ENCODE assay signal across 9 cellular contexts in the genomic region with DNA sequence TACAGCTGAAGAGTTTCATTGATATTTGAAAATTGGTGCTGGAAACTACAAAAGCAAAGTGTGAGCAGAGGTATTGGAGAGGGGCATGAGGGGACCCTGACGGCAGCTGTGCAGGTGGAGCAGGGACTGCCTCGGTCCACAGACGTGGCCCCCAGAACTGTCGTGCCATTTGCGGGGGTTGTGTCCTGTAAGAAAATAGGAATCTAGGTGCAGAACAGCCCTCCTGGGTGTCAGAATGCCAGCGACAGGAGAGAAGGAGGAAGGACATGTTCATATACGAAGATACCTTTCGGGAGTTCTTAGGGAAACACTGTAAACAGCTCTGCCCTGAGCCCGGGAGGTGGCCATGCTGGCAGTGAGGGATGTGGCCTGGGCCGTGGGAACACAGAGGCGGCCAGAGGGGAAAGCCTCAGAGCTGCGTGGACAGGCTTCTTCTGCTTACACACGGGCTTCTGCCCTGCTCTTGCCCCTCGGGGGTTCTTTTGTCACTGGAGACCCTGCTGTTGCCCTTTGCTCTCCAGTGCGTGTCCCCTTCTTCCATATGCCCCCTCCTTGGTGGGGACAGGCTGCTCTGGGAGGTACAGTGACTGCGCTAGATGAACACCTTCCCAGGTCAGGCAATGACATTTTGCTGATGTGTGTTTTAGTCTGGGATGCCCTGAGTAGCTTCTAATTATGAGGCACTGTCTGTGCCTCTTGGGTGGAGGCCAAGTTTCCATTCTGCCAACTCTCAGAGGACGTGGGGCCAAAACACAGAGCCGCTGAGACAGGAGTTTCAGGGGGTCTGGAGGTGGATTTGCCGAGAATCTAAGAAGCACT.
DNase-seq lines count a peak whose midpoint lies in the region; ATAC-seq and TF ChIP-seq lines count a peak whose summit lies in the region.
"Had no signal": no experiment of that assay in that cellular context is flagged by ENCODE, and none has a peak within 500 bp of the region (broad histone marks: within the 10 kb centered on the region; RNA-seq: fewer than 3 reads in every experiment).

No MANE protein-coding gene starts in this region.

- no peak overlapping the region for H2AFZ ChIP-seq in GM23338

- peak overlapping the region; percentile 63; the same call in 1 of the 2 replicates for H3K27ac Mint-ChIP-seq in GM23338
- no peak overlapping the region for H3K27ac Mint-ChIP-seq in activated CD8-positive, alpha-beta T cell treated with anti-CD3 and anti-CD28 coated beads for 36 hours

- no peak overlapping the region for H3K4me2 ChIP-seq in GM23338

- H3K27me3 Mint-ChIP-seq in GM23338 (ENCODE audit: insufficient read depth, low read depth, poor library complexity): peaks cover 11% of the 10 kb centered on the region
- H3K27me3 Mint-ChIP-seq in activated CD8-positive, alpha-beta T cell treated with anti-CD3 and anti-CD28 coated beads for 36 hours: no peaks in the 10 kb centered on the region

- intact Hi-C loops in Panc1 (cut with micrococcal nuclease; ENCODE audit: unreplicated experiment): no loop called here
- intact Hi-C loops in psoas muscle (cut with DNase I): loop anchor here in 1 of 2 donors (10.0 kb wide), 2 partner anchors 111 to 721 kb away; a partner anchor contains a TSS
- intact Hi-C loops in activated CD8-positive, alpha-beta T cell treated with anti-CD3 and anti-CD28 coated beads for 36 hours (cut with micrococcal nuclease): no loop called here

- H3K9me3 Mint-ChIP-seq in GM23338: peaks cover 11% of the 10 kb centered on the region
- no peaks in the 10 kb centered on the region for H3K9me3 Mint-ChIP-seq in activated CD8-positive, alpha-beta T cell treated with anti-CD3 and anti-CD28 coated beads for 36 hours

- H3K4me3 ChIP-seq in GM23338 (no peak overlapping the region), Panc1 (ENCODE audit: low read depth in 2 of 2, low read length in 2 of 2) (no peak overlapping the region), psoas muscle (peak overlapping the region; percentile 43)

- 0 out of 2 replicates have a peak, but pooled peaks cover 3% of the 10 kb centered on the region for H3F3A ChIP-seq in GM23338 (replicated peaks; ENCODE audit: low read depth)

- peaks cover 17% of the 10 kb centered on the region for H3K36me3 Mint-ChIP-seq in GM23338 (ENCODE audit: low read depth)
- H3K36me3 Mint-ChIP-seq in activated CD8-positive, alpha-beta T cell treated with anti-CD3 and anti-CD28 coated beads for 36 hours (ENCODE audit: low read depth): no peaks in the 10 kb centered on the region

- H3K9me3 ChIP-seq in Panc1 (ENCODE audit: control insufficient read depth, insufficient read depth, low read depth, low read length) (no peaks in the 10 kb centered on the region), psoas muscle (no peaks in the 10 kb centered on the region)

- CTCF ChIA-PET in Panc1 (lab: Charles Lee): no interaction called here
- CTCF ChIA-PET in activated CD8-positive, alpha-beta T cell treated with anti-CD3 and anti-CD28 coated beads for 36 hours (lab: Charles Lee): no interaction called here
- CTCF ChIA-PET in HEK293T (lab: Yijun Ruan, JAX): no interaction called here

- no peaks in the 10 kb centered on the region for H3K79me2 ChIP-seq in GM23338 (replicated peaks; ENCODE audit: insufficient read depth)

- H3K36me3 ChIP-seq in GM23338 (ENCODE audit: insufficient read depth) (no peaks in the 10 kb centered on the region), Panc1 (ENCODE audit: control insufficient read depth, insufficient read depth, low read length) (no peaks in the 10 kb centered on the region; the same call in 1 of the 2 replicates), psoas muscle (ENCODE audit: insufficient read depth in 1 of 2, low read depth in 1 of 2) (no peaks in the 10 kb centered on the region)

- POLR2A ChIA-PET in Panc1 (lab: Charles Lee): interaction anchor here (0.6 kb wide), 1 partner anchor 38 kb away, joined by 3 read pairs; no protein-coding TSS in a partner anchor
- POLR2A ChIA-PET in activated CD8-positive, alpha-beta T cell treated with anti-CD3 and anti-CD28 coated beads for 36 hours (lab: Charles Lee): no interaction called here
- POLR2A ChIA-PET in HEK293T (lab: Yijun Ruan, JAX): no interaction called here

- TF ChIP-seq CTCF in GM23338 (conservative IDR thresholded peaks at IDR 0.05; ENCODE audit: low read depth in 2 of 2) (no peak), Panc1 (IDR thresholded peaks at IDR 0.05) (no peak), psoas muscle (IDR thresholded peaks at IDR 0.05) (no peak)
- no peak for TF ChIP-seq CTCF in activated CD8-positive, alpha-beta T cell treated with anti-CD3 and anti-CD28 coated beads for 36 hours (IDR thresholded peaks at IDR 0.05)

- peak overlapping the region; percentile 20; the same call in 1 of the 3 replicates for H3K4me3 Mint-ChIP-seq in GM23338
- no peak overlapping the region for H3K4me3 Mint-ChIP-seq in activated CD8-positive, alpha-beta T cell treated with anti-CD3 and anti-CD28 coated beads for 36 hours

- H3K27ac ChIP-seq in GM23338 (ENCODE audit: low read depth): 0 out of 2 replicates have a peak overlapping the region, but pooled peaks have one; percentile 65
- peak overlapping the region; percentile 56 for H3K27ac ChIP-seq in Panc1 (ENCODE audit: low read length)
- H3K27ac ChIP-seq in psoas muscle: peak overlapping the region; percentile 77

- DNase-seq in GM23338 (ENCODE audit: low spot score): peak; percentile 13
- DNase-seq in Panc1 (ENCODE audit: low read depth, low spot score): no peak
- peak; percentile 61 for DNase-seq in globus pallidus (ENCODE audit: low spot score)
- DNase-seq in psoas muscle: peak in 1 of 2 donors; percentile 60
- no peak for DNase-seq in activated CD8-positive, alpha-beta T cell treated with anti-CD3 and anti-CD28 coated beads for 36 hours
- DNase-seq in HEK293T (ENCODE audit: extremely low spot score): no peak
- no peak for DNase-seq in stimulated activated naive CD8-positive, alpha-beta T cell treated with anti-CD3 and anti-CD28 coated beads, Interleukin-15, Interleukin-2, amounts not matched to agents 100 U/mL and 50 U/mL, for 24 hours
- DNase-seq: activated CD8-positive, alpha-beta memory T cell treated with anti-CD3 and anti-CD28 coated beads, Interleukin-2, amount 50 U/mL, for 4 hours had no signal

- WGBS in psoas muscle, 3 donors: 40 to 61% (median 44%) methylated on average over 19 of the region's 19 CpGs

- no peaks in the 10 kb centered on the region for H4K20me1 ChIP-seq in GM23338 (replicated peaks; ENCODE audit: insufficient read depth)

- no TSS peak for BruUV-seq in Panc1 (replicated peaks; lab: Mats Ljungman, UMichigan)

- H3K9me2 ChIP-seq in GM23338 (ENCODE audit: insufficient read depth): no peaks in the 10 kb centered on the region

- in situ Hi-C loops in Panc1 (cut with HindIII; ENCODE audit: low pct_unique_long_range_greater_than_20kb, low sequenced_read_pairs): no loop called here

- H3K4me1 ChIP-seq in GM23338 (ENCODE audit: insufficient read depth): peaks cover 23% of the 10 kb centered on the region; the same call in 1 of the 2 replicates
- peaks cover 40% of the 10 kb centered on the region for H3K4me1 ChIP-seq in Panc1 (ENCODE audit: control insufficient read depth, insufficient read depth, low read length)
- peaks cover 12% of the 10 kb centered on the region for H3K4me1 ChIP-seq in psoas muscle

- peak; percentile 55 for ATAC-seq in GM23338
- ATAC-seq in Panc1: no peak
- peak; percentile 60 to 87 (median 78) for ATAC-seq in psoas muscle
- ATAC-seq in GM19023 (IDR thresholded peaks at IDR 0.05; ENCODE audit: unreplicated experiment): no peak
- ATAC-seq in activated CD8-positive, alpha-beta T cell treated with anti-CD3 and anti-CD28 coated beads for 36 hours: no peak
- no peak for ATAC-seq in stimulated activated naive CD8-positive, alpha-beta T cell treated with anti-CD3 and anti-CD28 coated beads, Interleukin-15, Interleukin-2, amounts not matched to agents 100 U/mL and 50 U/mL, for 24 hours

- peaks cover 39% of the 10 kb centered on the region for H3K4me1 Mint-ChIP-seq in GM23338
- H3K4me1 Mint-ChIP-seq in activated CD8-positive, alpha-beta T cell treated with anti-CD3 and anti-CD28 coated beads for 36 hours (ENCODE audit: low read depth): no peaks in the 10 kb centered on the region

- H3K27me3 ChIP-seq in GM23338 (ENCODE audit: insufficient read depth) (no peaks in the 10 kb centered on the region), Panc1 (ENCODE audit: control insufficient read depth, insufficient read depth, low read length) (no peaks in the 10 kb centered on the region), psoas muscle (ENCODE audit: insufficient read depth in 3 of 3, low read length in 2 of 3) (no peaks in the 10 kb centered on the region)

TF ChIP-seq in GM23338, 12 proteins besides CTCF, POLR2A, EP300 and RAD21 (continues in another document):
- TF ChIP-seq EZH2phosphoT487 (IDR thresholded peaks at IDR 0.05; ENCODE audit: unreplicated experiment): no peak
- TF ChIP-seq, protein P1, sequence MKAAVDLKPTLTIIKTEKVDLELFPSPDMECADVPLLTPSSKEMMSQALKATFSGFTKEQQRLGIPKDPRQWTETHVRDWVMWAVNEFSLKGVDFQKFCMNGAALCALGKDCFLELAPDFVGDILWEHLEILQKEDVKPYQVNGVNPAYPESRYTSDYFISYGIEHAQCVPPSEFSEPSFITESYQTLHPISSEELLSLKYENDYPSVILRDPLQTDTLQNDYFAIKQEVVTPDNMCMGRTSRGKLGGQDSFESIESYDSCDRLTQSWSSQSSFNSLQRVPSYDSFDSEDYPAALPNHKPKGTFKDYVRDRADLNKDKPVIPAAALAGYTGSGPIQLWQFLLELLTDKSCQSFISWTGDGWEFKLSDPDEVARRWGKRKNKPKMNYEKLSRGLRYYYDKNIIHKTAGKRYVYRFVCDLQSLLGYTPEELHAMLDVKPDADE (IDR thresholded peaks at IDR 0.05): no peak
- TF ChIP-seq NANOG (IDR thresholded peaks at IDR 0.05; ENCODE audit: borderline replicate concordance): no peak
- no peak for TF ChIP-seq STAT1 (IDR thresholded peaks at IDR 0.05; ENCODE audit: unreplicated experiment)

TF ChIP-seq in HEK293T, 16 proteins besides CTCF, POLR2A, EP300 and RAD21 (continues in another document):
- no peak for TF ChIP-seq ZNF384 (IDR thresholded peaks at IDR 0.05)
- TF ChIP-seq ARNT (IDR thresholded peaks at IDR 0.05): no peak
- TF ChIP-seq ELF4 (IDR thresholded peaks at IDR 0.05): no peak
- TF ChIP-seq, protein P2, sequence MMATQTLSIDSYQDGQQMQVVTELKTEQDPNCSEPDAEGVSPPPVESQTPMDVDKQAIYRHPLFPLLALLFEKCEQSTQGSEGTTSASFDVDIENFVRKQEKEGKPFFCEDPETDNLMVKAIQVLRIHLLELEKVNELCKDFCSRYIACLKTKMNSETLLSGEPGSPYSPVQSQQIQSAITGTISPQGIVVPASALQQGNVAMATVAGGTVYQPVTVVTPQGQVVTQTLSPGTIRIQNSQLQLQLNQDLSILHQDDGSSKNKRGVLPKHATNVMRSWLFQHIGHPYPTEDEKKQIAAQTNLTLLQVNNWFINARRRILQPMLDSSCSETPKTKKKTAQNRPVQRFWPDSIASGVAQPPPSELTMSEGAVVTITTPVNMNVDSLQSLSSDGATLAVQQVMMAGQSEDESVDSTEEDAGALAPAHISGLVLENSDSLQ (IDR thresholded peaks at IDR 0.05): no peak
- no peak for TF ChIP-seq L3MBTL2 (conservative IDR thresholded peaks at IDR 0.05)
- no peak for TF ChIP-seq SUZ12 (IDR thresholded peaks at IDR 0.05)
- no peak for TF ChIP-seq LEF1 (IDR thresholded peaks at IDR 0.05; ENCODE audit: borderline replicate concordance)
- no peak for TF ChIP-seq FOXM1 (IDR thresholded peaks at IDR 0.05; ENCODE audit: borderline replicate concordance)

Comparison
In these comparisons a context has a peak if more than half of its experiments do, and no peak if none do; other contexts are left out.
1. ATAC-seq: peak in GM23338 (single experiment) and psoas muscle (4 of 4); none in Panc1 (single experiment), GM19023 (single experiment), activated CD8-positive, alpha-beta T cell treated with anti-CD3 and anti-CD28 coated beads for 36 hours (single experiment) and stimulated activated naive CD8-positive, alpha-beta T cell treated with anti-CD3 and anti-CD28 coated beads, Interleukin-15, Interleukin-2, amounts not matched to agents 100 U/mL and 50 U/mL, for 24 hours (single experiment).
2. DNase-seq: peak in GM23338 (single experiment) and globus pallidus (single experiment); none in Panc1 (single experiment), activated CD8-positive, alpha-beta T cell treated with anti-CD3 and anti-CD28 coated beads for 36 hours (single experiment), HEK293T (single experiment) and stimulated activated naive CD8-positive, alpha-beta T cell treated with anti-CD3 and anti-CD28 coated beads, Interleukin-15, Interleukin-2, amounts not matched to agents 100 U/mL and 50 U/mL, for 24 hours (single experiment).
3. Peak in every context shown above with its lines, with median percentiles within 50 percentile points of each other: H3K27ac ChIP-seq.